Comparison of ENCODE assay signal across 8 cellular contexts in the genomic region with DNA sequence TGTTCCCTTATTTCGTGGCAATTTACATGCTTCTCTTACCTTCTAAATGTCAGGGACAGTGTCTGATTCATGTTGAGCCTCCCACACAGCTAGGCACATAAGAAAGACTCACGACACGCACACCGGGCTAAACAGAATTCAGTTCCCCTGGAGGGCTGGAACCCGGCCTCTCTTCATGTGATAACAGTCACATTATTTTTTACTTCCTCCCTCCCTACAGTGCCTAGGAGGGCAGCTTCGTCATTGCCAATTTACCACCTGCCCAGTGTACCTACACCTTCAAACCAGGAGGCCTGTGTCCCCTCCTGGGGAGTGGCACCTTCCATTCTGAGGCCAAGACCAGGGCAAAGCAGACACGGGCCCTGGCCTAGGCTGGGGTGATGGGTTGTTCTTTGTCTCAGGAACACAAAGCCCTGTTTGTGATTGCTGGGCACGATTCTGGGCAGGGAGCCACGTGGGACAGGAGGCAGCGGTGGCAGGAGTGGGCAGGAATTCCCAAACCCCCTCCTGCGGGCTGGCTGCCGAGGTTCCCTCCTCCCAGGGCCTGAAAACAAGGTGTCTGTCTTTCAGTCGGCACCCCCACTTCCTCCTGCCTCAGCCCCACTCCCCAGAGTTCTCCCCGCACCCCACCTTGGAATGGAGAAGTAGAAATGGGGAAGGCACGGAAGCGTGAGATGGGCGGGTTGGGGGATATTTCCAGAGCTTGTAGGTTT. TPM values are rescaled to one million over a fixed set of nuclear protein-coding genes. Genes with fewer than 3 reads are reported as not detected.
A peak's percentile ranks its signal among the peaks of the same experiment; 100 is the strongest.
DNase-seq lines count a peak whose midpoint lies in the region; ATAC-seq and TF ChIP-seq lines count a peak whose summit lies in the region.

No MANE protein-coding gene starts in this region.

- H3K4me3 Mint-ChIP-seq in GM23338 (no peak overlapping the region), endodermal cell (no peak overlapping the region)

- H3K27ac ChIP-seq in GM23338 (ENCODE audit: low read depth), result no peak overlapping the region
- H3K27ac ChIP-seq in endodermal cell (ENCODE audit: low read depth, low read length), result no peak overlapping the region

- H3K9ac ChIP-seq in endodermal cell (ENCODE audit: extremely low read depth, low read length, poor library complexity, severe bottlenecking), result no peak overlapping the region

- H3K4me3 ChIP-seq in GM23338 (no peak overlapping the region), endodermal cell (ENCODE audit: low read length) (no peak overlapping the region)

- 83 to 87% methylated on average over 7 to 16 of the region's 17 CpGs for WGBS in endodermal cell (ENCODE audit: insufficient coverage in 1 of 2, insufficient read length in 1 of 2), 2 experiments

- peaks cover 5% of the 10 kb centered on the region; the same call in 2 of the 3 replicates for H3K9me3 Mint-ChIP-seq in GM23338
- H3K9me3 Mint-ChIP-seq in endodermal cell, result peaks cover 7% of the 10 kb centered on the region

- H3K4me2 ChIP-seq in GM23338, result no peak overlapping the region

- DNase-seq in GM23338 (ENCODE audit: low spot score), result no peak
- peak; percentile 67 for DNase-seq in NOMO-1 treated with dmso at 0.1 percent for 144 hours (lab: John Stamatoyannopoulos, UW; ENCODE audit: unreplicated experiment)
- DNase-seq in endodermal cell, result peak; percentile 40
- peak; percentile 92 for DNase-seq in putamen (ENCODE audit: low spot score)
- no peak for DNase-seq in HK-2 (ENCODE audit: unreplicated experiment)
- DNase-seq in SW 1271 (lab: John Stamatoyannopoulos, UW), result no peak

- H2AFZ ChIP-seq in GM23338, result peak overlapping the region; percentile 90

- H3K79me2 ChIP-seq in GM23338 (replicated peaks; ENCODE audit: insufficient read depth), result no peaks in the 10 kb centered on the region

- H3K36me3 ChIP-seq in GM23338 (ENCODE audit: insufficient read depth), result no peaks in the 10 kb centered on the region
- H3K36me3 ChIP-seq in endodermal cell (ENCODE audit: control insufficient read depth, insufficient read depth, low read length), result no peaks in the 10 kb centered on the region

- H3K27me3 ChIP-seq in GM23338 (ENCODE audit: insufficient read depth) (no peaks in the 10 kb centered on the region), endodermal cell (ENCODE audit: control insufficient read depth, insufficient read depth, low read length, poor library complexity, severe bottlenecking) (no peaks in the 10 kb centered on the region)

- H3K4me1 Mint-ChIP-seq in GM23338 (peaks cover 7% of the 10 kb centered on the region; the same call in 1 of the 3 replicates), endodermal cell (no peaks in the 10 kb centered on the region)

- H3K36me3 Mint-ChIP-seq in GM23338 (ENCODE audit: low read depth) (peaks cover 3% of the 10 kb centered on the region; the same call in 1 of the 3 replicates), endodermal cell (ENCODE audit: low read depth) (no peaks in the 10 kb centered on the region)

- H3K27me3 Mint-ChIP-seq in GM23338 (ENCODE audit: insufficient read depth, low read depth, poor library complexity) (peaks cover 4% of the 10 kb centered on the region), endodermal cell (ENCODE audit: insufficient read depth) (peaks cover 8% of the 10 kb centered on the region)

- no peaks in the 10 kb centered on the region for H3K9me2 ChIP-seq in GM23338 (ENCODE audit: insufficient read depth)

- H3F3A ChIP-seq in GM23338 (replicated peaks; ENCODE audit: low read depth), result no peaks in the 10 kb centered on the region

- no peaks in the 10 kb centered on the region for H3K4me1 ChIP-seq in GM23338 (ENCODE audit: insufficient read depth)
- H3K4me1 ChIP-seq in endodermal cell (ENCODE audit: control insufficient read depth, insufficient read depth, low read length), result no peaks in the 10 kb centered on the region

- no peaks in the 10 kb centered on the region for H4K20me1 ChIP-seq in GM23338 (replicated peaks; ENCODE audit: insufficient read depth)

- H3K9me3 ChIP-seq in endodermal cell (ENCODE audit: control insufficient read depth, low read length), result peaks cover 4% of the 10 kb centered on the region

- ATAC-seq in GM23338 (peak; percentile 34; the same call in 2 of the 3 replicates), HG03175 (IDR thresholded peaks at IDR 0.05; ENCODE audit: unreplicated experiment) (no peak), GM21360 (IDR thresholded peaks at IDR 0.05; ENCODE audit: unreplicated experiment) (no peak)

- H3K27ac Mint-ChIP-seq in GM23338 (no peak overlapping the region), endodermal cell (no peak overlapping the region)

- TF ChIP-seq CTCF in GM23338 (conservative IDR thresholded peaks at IDR 0.05; ENCODE audit: low read depth in 2 of 2) (no peak), endodermal cell (conservative IDR thresholded peaks at IDR 0.05) (no peak)

TF ChIP-seq in GM23338, 12 proteins besides CTCF, POLR2A, EP300 and RAD21 (continues in another document):
- no peak for TF ChIP-seq JUNB (IDR thresholded peaks at IDR 0.05; ENCODE audit: unreplicated experiment)
- no peak for TF ChIP-seq POLR2AphosphoS5 (IDR thresholded peaks at IDR 0.05; ENCODE audit: low read depth)
- TF ChIP-seq CREB1 (CRISPR knock-in tag; IDR thresholded peaks at IDR 0.05; ENCODE audit: low read depth), result no peak
- TF ChIP-seq, protein P1, sequence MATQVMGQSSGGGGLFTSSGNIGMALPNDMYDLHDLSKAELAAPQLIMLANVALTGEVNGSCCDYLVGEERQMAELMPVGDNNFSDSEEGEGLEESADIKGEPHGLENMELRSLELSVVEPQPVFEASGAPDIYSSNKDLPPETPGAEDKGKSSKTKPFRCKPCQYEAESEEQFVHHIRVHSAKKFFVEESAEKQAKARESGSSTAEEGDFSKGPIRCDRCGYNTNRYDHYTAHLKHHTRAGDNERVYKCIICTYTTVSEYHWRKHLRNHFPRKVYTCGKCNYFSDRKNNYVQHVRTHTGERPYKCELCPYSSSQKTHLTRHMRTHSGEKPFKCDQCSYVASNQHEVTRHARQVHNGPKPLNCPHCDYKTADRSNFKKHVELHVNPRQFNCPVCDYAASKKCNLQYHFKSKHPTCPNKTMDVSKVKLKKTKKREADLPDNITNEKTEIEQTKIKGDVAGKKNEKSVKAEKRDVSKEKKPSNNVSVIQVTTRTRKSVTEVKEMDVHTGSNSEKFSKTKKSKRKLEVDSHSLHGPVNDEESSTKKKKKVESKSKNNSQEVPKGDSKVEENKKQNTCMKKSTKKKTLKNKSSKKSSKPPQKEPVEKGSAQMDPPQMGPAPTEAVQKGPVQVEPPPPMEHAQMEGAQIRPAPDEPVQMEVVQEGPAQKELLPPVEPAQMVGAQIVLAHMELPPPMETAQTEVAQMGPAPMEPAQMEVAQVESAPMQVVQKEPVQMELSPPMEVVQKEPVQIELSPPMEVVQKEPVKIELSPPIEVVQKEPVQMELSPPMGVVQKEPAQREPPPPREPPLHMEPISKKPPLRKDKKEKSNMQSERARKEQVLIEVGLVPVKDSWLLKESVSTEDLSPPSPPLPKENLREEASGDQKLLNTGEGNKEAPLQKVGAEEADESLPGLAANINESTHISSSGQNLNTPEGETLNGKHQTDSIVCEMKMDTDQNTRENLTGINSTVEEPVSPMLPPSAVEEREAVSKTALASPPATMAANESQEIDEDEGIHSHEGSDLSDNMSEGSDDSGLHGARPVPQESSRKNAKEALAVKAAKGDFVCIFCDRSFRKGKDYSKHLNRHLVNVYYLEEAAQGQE (IDR thresholded peaks at IDR 0.05; ENCODE audit: unreplicated experiment), result no peak
- no peak for TF ChIP-seq STAT1 (IDR thresholded peaks at IDR 0.05; ENCODE audit: unreplicated experiment)
- TF ChIP-seq NANOG (IDR thresholded peaks at IDR 0.05; ENCODE audit: borderline replicate concordance), result no peak
- TF ChIP-seq EZH2phosphoT487 (IDR thresholded peaks at IDR 0.05; ENCODE audit: unreplicated experiment), result no peak
- TF ChIP-seq ZNF331 (CRISPR knock-in tag; IDR thresholded peaks at IDR 0.05; ENCODE audit: low read depth), result no peak

RNA-seq across cellular contexts. Expression of a gene that starts 6.8 kb away (rescaled TPM):
- 5.4 and 8.2 TPM in 2 replicates for total RNA-seq in GM23338 (2014; rRNA removed; shearing (Covaris generic))
- 2.6 and 2.7 TPM in 2 replicates for polyA plus RNA-seq in GM23338 (2016; fragmentation: Nextera tagmentation; extraction: Ambion mirVana)
- 1 to 10 TPM in 1 of 2 donors, under 1 TPM in 1; 0.77 to 1.4 TPM for total RNA-seq in endodermal cell
- polyA plus RNA-seq in endodermal cell (2013, experiment 1 of 2), result 0.50 TPM
- polyA plus RNA-seq in endodermal cell (2013, experiment 2 of 2), result 0.25 TPM

RNA-seq across cellular contexts. Expression of a gene that starts 7.2 kb away (rescaled TPM):
- total RNA-seq in GM23338 (2014; rRNA removed; shearing (Covaris generic)), result 0.59 TPM in 1 of 2 replicates, not detected in the other
- polyA plus RNA-seq in GM23338 (2016; fragmentation: Nextera tagmentation; extraction: Ambion mirVana), result 0.50 and 0.54 TPM in 2 replicates
- total RNA-seq in endodermal cell, result not detected
- not detected for polyA plus RNA-seq in endodermal cell (2013, experiment 1 of 2)
- polyA plus RNA-seq in endodermal cell (2013, experiment 2 of 2), result not detected

RNA-seq across cellular contexts. Expression of a gene that starts 42.9 kb away (rescaled TPM):
- total RNA-seq in GM23338 (2014; rRNA removed; shearing (Covaris generic)), result 79.6 and 84.1 TPM in 2 replicates
- 89.4 and 89.5 TPM in 2 replicates for polyA plus RNA-seq in GM23338 (2016; fragmentation: Nextera tagmentation; extraction: Ambion mirVana)
- total RNA-seq in endodermal cell, result 10 to 100 TPM; 68.1 to 69.0 TPM
- 43.7 TPM for polyA plus RNA-seq in endodermal cell (2013, experiment 1 of 2)
- polyA plus RNA-seq in endodermal cell (2013, experiment 2 of 2), result 37.6 TPM

RNA-seq across cellular contexts. Expression of a gene that starts 43.2 kb away (rescaled TPM):
- total RNA-seq in GM23338 (2014; rRNA removed; shearing (Covaris generic)), result 33.0 and 40.4 TPM in 2 replicates
- polyA plus RNA-seq in GM23338 (2016; fragmentation: Nextera tagmentation; extraction: Ambion mirVana), result 20.0 and 21.4 TPM in 2 replicates
- total RNA-seq in endodermal cell, result 10 to 100 TPM; 18.8 to 20.3 TPM
- polyA plus RNA-seq in endodermal cell (2013, experiment 1 of 2), result 16.0 TPM
- polyA plus RNA-seq in endodermal cell (2013, experiment 2 of 2), result 16.8 TPM

Comparison
In these comparisons a context has a peak if more than half of its experiments do, and no peak if none do; other contexts are left out.
1. DNase-seq: peak in NOMO-1 treated with dmso at 0.1 percent for 144 hours (single experiment), endodermal cell (single experiment) and putamen (single experiment); none in GM23338 (single experiment), HK-2 (single experiment) and SW 1271 (0 of 2).